9 cellular contexts compared by ENCODE assay signal in the genomic region with DNA sequence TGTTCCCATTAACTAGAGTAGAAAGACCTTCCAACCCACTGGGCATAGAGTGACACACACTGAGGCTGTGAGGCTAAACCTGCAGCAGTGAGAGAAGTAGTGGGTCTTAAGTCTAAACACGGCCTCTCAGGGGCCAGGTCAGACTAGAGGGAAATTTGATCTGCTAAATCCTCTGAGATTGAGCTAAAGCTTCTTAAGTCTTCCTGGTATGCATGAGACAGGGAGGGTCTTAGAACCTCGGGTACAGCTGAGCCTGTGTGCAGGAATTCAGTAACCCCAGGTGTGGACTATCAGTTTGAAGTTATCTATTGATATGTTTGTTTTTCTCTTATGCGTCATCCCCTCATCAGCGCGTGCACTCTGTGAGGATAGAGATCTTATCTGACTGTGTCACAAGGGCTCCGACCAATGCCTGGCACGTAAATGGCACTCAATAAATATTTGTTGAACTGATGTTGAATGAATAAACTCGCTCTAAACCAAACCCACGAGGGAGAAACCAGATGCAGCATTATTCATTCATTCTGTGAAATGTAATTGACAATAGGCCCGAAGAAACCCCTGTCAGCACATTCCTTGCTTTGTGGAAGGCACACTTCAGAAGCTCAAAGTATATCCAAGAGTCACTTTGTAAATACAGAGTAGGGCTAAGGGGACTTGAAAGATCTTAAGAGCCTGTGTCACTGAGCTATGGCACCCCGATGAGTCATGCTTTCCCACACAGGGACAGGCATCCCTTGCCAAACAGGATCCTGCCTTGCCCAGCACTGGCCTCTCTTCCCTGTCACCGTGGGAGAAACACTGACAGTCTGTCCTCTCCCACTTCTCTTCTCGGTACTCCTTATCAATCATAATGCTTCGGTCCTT. TPM values are rescaled to one million over a fixed set of nuclear protein-coding genes. Genes with fewer than 3 reads are reported as not detected.
DNase-seq lines count a peak whose midpoint lies in the region; ATAC-seq and TF ChIP-seq lines count a peak whose summit lies in the region.
"Had no signal": no experiment of that assay in that cellular context is flagged by ENCODE, and none has a peak within 500 bp of the region (broad histone marks: within the 10 kb centered on the region; RNA-seq: fewer than 3 reads in every experiment).

No MANE protein-coding gene starts in this region.

- peak overlapping the region; percentile 51; the same call in 1 of the 2 replicates for H3K4me3 Mint-ChIP-seq in HFFc6
- H3K4me3 Mint-ChIP-seq: central memory CD8-positive, alpha-beta T cell had no signal

- H3K27me3 Mint-ChIP-seq in HFFc6 (ENCODE audit: insufficient read depth): no peaks in the 10 kb centered on the region
- H3K27me3 Mint-ChIP-seq: central memory CD8-positive, alpha-beta T cell had no signal

- H3K9ac ChIP-seq in SK-N-MC (ENCODE audit: insufficient read length): no peak overlapping the region
- H3K9ac ChIP-seq in smooth muscle cell (ENCODE audit: low read depth): peak overlapping the region; percentile 9

- ATAC-seq in HG03095 (IDR thresholded peaks at IDR 0.05; ENCODE audit: unreplicated experiment): no peak
- ATAC-seq in GM18498 (IDR thresholded peaks at IDR 0.05; ENCODE audit: unreplicated experiment): no peak

- H3K27me3 ChIP-seq in cardiac muscle cell: peaks cover 72% of the 10 kb centered on the region
- no peaks in the 10 kb centered on the region for H3K27me3 ChIP-seq in smooth muscle cell (ENCODE audit: low read depth)

- H3K4me1 ChIP-seq in cardiac muscle cell (ENCODE audit: low read depth) (no peaks in the 10 kb centered on the region), smooth muscle cell (ENCODE audit: low read depth) (peaks cover 15% of the 10 kb centered on the region)

- H3K9me3 Mint-ChIP-seq in HFFc6: no peaks in the 10 kb centered on the region
- H3K9me3 Mint-ChIP-seq: central memory CD8-positive, alpha-beta T cell had no signal

- no peaks in the 10 kb centered on the region for H3K79me2 ChIP-seq in smooth muscle cell (ENCODE audit: low read depth)

- H3K4me3 ChIP-seq in SK-N-MC (peak overlapping the region; percentile 35), cardiac muscle cell (no peak overlapping the region), smooth muscle cell (no peak overlapping the region)

- peak overlapping the region; percentile 60; the same call in 1 of the 2 replicates for H3K27ac ChIP-seq in SK-N-MC
- no peak overlapping the region for H3K27ac ChIP-seq in cardiac muscle cell
- peak overlapping the region; percentile 79 for H3K27ac ChIP-seq in smooth muscle cell (ENCODE audit: low read depth)

- 6% methylated on average over 14 of the region's 14 CpGs for WGBS in smooth muscle cell (ENCODE audit: low lambda C conversion rate)

- peak overlapping the region; percentile 59 for H3K27ac Mint-ChIP-seq in HFFc6

- H4K20me1 ChIP-seq in smooth muscle cell (ENCODE audit: low read depth): no peaks in the 10 kb centered on the region

- H3K4me1 Mint-ChIP-seq in HFFc6 (ENCODE audit: low read depth): peaks cover 41% of the 10 kb centered on the region
- H3K4me1 Mint-ChIP-seq: central memory CD8-positive, alpha-beta T cell had no signal

- peak overlapping the region; percentile 60 for H3K4me2 ChIP-seq in smooth muscle cell

- no peaks in the 10 kb centered on the region for H3K36me3 ChIP-seq in SK-N-MC (ENCODE audit: insufficient read depth, low read length)
- H3K36me3 ChIP-seq in cardiac muscle cell: no peaks in the 10 kb centered on the region
- H3K36me3 ChIP-seq in smooth muscle cell (ENCODE audit: low read depth): no peaks in the 10 kb centered on the region

- H3K9me3 ChIP-seq in SK-N-MC (ENCODE audit: low read depth, low read length) (no peaks in the 10 kb centered on the region; the same call in 1 of the 2 replicates), cardiac muscle cell (ENCODE audit: low read depth) (no peaks in the 10 kb centered on the region), smooth muscle cell (replicated peaks; ENCODE audit: low read depth) (no peaks in the 10 kb centered on the region)

- peak; percentile 63 for DNase-seq in HFFc6
- no peak for DNase-seq in SK-N-MC (ENCODE audit: low read depth, low spot score)
- DNase-seq in cardiac muscle cell (ENCODE audit: low read depth in 1 of 2, low spot score in 1 of 2): peak; percentile 30 to 83
- DNase-seq in smooth muscle cell (lab: John Stamatoyannopoulos, UW; ENCODE audit: unreplicated experiment): no peak
- no peak for DNase-seq in stimulated activated CD4-positive, alpha-beta T cell treated with anti-CD3 and anti-CD28 coated beads, Interleukin-2, amount 100 ng/mL, for 24 hours
- DNase-seq in activated CD4-positive, alpha-beta T cell treated with anti-CD3 and anti-CD28 coated beads for 1 hour: no peak

- peaks cover 4% of the 10 kb centered on the region; the same call in 1 of the 2 replicates for H3K36me3 Mint-ChIP-seq in HFFc6 (ENCODE audit: low read depth)

- TF ChIP-seq CTCF in HFFc6 (IDR thresholded peaks at IDR 0.05) (no peak), cardiac muscle cell (IDR thresholded peaks at IDR 0.05; ENCODE audit: low read depth, low read length) (no peak), smooth muscle cell (IDR thresholded peaks at IDR 0.05; ENCODE audit: borderline replicate concordance, insufficient read depth, poor library complexity, severe bottlenecking) (no peak)

- no peak overlapping the region for H2AFZ ChIP-seq in smooth muscle cell (ENCODE audit: low read depth)

- peaks cover 4% of the 10 kb centered on the region for H3F3A ChIP-seq in smooth muscle cell (ENCODE audit: low read depth)

RNA-seq across cellular contexts. Expression of a gene that starts 21.7 kb away (rescaled TPM):
- 100 to 1,000 TPM; 133 to 144 (median 136) TPM for total RNA-seq in HFFc6 (2021; fragmentation: NEBNext Ultra II Directional; extraction: Animal tissue kit (Norgen Biotek cat#: 25700))
- 141 and 145 TPM in 2 replicates for total RNA-seq in cardiac muscle cell
- 75.9 and 92.7 TPM in 2 replicates for polyA plus RNA-seq in cardiac muscle cell
- total RNA-seq in smooth muscle cell: 121 and 149 TPM in 2 replicates
- 101 and 111 TPM in 2 replicates for polyA plus RNA-seq in smooth muscle cell

RNA-seq across cellular contexts. Expression of a gene that starts 29.9 kb away (rescaled TPM):
- total RNA-seq in HFFc6 (2021; fragmentation: NEBNext Ultra II Directional; extraction: Animal tissue kit (Norgen Biotek cat#: 25700)): 10 to 100 TPM; 18.0 to 21.1 (median 19.7) TPM
- total RNA-seq in cardiac muscle cell (5.6 and 6.3 TPM in 2 replicates), smooth muscle cell (13.0 and 14.7 TPM in 2 replicates)
- polyA plus RNA-seq in cardiac muscle cell (4.3 and 5.4 TPM in 2 replicates), smooth muscle cell (18.9 and 21.2 TPM in 2 replicates)

Comparison
In these comparisons a context has a peak if more than half of its experiments do, and no peak if none do; other contexts are left out.
1. DNase-seq: peak in HFFc6 (single experiment) and cardiac muscle cell (2 of 2); none in SK-N-MC (single experiment), smooth muscle cell (single experiment), stimulated activated CD4-positive, alpha-beta T cell treated with anti-CD3 and anti-CD28 coated beads, Interleukin-2, amount 100 ng/mL, for 24 hours (0 of 2) and activated CD4-positive, alpha-beta T cell treated with anti-CD3 and anti-CD28 coated beads for 1 hour (single experiment).